In genomic region chr1:226626577-226626956, GRCh38 we compare ENCODE assay signal across 8 cellular contexts.
DNase-seq lines count a peak whose midpoint lies in the region; ATAC-seq, FAIRE-seq and TF ChIP-seq lines count a peak whose summit lies in the region.

No MANE protein-coding gene starts in this region.

- TF ChIP-seq CTCF in astrocyte of the cerebellum (IDR thresholded peaks at IDR 0.05; ENCODE audit: low read depth, low read length, missing control alignments): peak; percentile 95

- DNase-seq in Caki2 (ENCODE audit: low read depth) (peak; percentile 37), KBM-7 (peak; percentile 80), astrocyte of the cerebellum (ENCODE audit: low read depth) (peak; percentile 37), hippocampal formation (lab: John Stamatoyannopoulos, UW) (peak; percentile 52 to 60), NCI-H1105 treated with DMSO at 0.1 percent for 48 hours (lab: John Stamatoyannopoulos, UW) (no peak)
- peak; percentile 75 to 83 for DNase-seq in stimulated activated CD4-positive, alpha-beta T cell treated with anti-CD3 and anti-CD28 coated beads, Interleukin-12 subunit alpha, Interleukin-12 subunit beta, amount 100 ng/mL, for 24 hours (ENCODE audit: low read depth in 2 of 2)

- ATAC-seq in GM21381 (IDR thresholded peaks at IDR 0.05; ENCODE audit: unreplicated experiment): peak; percentile 79

- in situ Hi-C loops in Caki2 (cut with HindIII; ENCODE audit: low pct_unique_long_range_greater_than_20kb, low sequenced_read_pairs) (no loop called here), KBM-7 (cut with MboI; ENCODE audit: low pct_unique_long_range_greater_than_20kb, low sequenced_read_pairs) (no loop called here), astrocyte of the cerebellum (cut with HindIII; ENCODE audit: low sequenced_read_pairs) (loop anchor here (25.0 kb wide), 1 partner anchor 211 kb away; no protein-coding TSS in a partner anchor)

- peak; percentile 46 for FAIRE-seq in TTC549 (lab: Jason Lieb, UNC)

- no peak overlapping the region for H3K4me3 ChIP-seq in astrocyte of the cerebellum (ENCODE audit: low read depth, low read length)
